In the genomic region with DNA sequence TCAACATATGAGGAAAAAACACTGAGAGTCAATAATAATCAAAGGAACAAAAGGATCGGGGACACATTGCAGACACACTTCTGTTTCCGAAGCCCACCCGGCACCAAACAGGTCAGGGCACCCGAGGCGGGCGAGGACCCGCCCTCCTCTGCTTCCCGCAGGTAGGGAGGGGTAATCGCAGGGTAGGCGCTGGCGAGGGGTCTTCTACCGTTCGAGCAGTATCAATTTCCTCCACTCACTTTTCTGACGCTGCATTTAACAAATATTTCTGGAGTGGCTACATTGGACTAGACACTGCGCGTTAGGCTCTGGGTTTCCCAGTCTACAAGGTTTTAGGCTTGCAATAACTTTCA, we compare ENCODE assay signal across 8 cellular contexts. TPM values are rescaled to one million over a fixed set of nuclear protein-coding genes. Genes with fewer than 3 reads are reported as not detected.
DNase-seq lines count a peak whose midpoint lies in the region; ATAC-seq and TF ChIP-seq lines count a peak whose summit lies in the region.

No MANE protein-coding gene starts in this region.

- peak overlapping the region; percentile 96 for H3K27ac ChIP-seq in GM23248
- peak overlapping the region; percentile 89 for H3K27ac ChIP-seq in SJSA1
- H3K27ac ChIP-seq in fibroblast of lung (ENCODE audit: insufficient read depth, low read length): peak overlapping the region; percentile 98

- peak overlapping the region; percentile 95 for H3K9ac ChIP-seq in GM23248
- H3K9ac ChIP-seq in fibroblast of lung (ENCODE audit: insufficient read depth, low read length): peak overlapping the region; percentile 91

- no peak for ATAC-seq in HG03175 (IDR thresholded peaks at IDR 0.05; ENCODE audit: unreplicated experiment)

- H3K9me3 ChIP-seq in GM23248 (ENCODE audit: low read depth) (no peaks in the 10 kb centered on the region), SJSA1 (replicated peaks) (no peaks in the 10 kb centered on the region), fibroblast of lung (ENCODE audit: control insufficient read depth, insufficient read depth, low read depth, low read length) (no peaks in the 10 kb centered on the region)

- peaks cover 62% of the 10 kb centered on the region for H3K79me2 ChIP-seq in GM23248 (ENCODE audit: insufficient read depth)
- H3K79me2 ChIP-seq in fibroblast of lung (ENCODE audit: control insufficient read depth, insufficient read depth, low read length): peaks cover 61% of the 10 kb centered on the region

- H3K9me2 ChIP-seq in GM23248 (ENCODE audit: insufficient read depth): no peaks in the 10 kb centered on the region

- H4K20me1 ChIP-seq in GM23248 (ENCODE audit: insufficient read depth): peaks cover 27% of the 10 kb centered on the region
- peaks cover 8% of the 10 kb centered on the region for H4K20me1 ChIP-seq in fibroblast of lung (ENCODE audit: control insufficient read depth, extremely low read depth, insufficient read depth, low read length)

- H2AFZ ChIP-seq in GM23248 (peak overlapping the region; percentile 71; the same call in 1 of the 2 replicates), fibroblast of lung (ENCODE audit: low read length) (no peak overlapping the region)

- in situ Hi-C loops in GM23248 (cut with MboI): no loop called here

- 0 out of 2 replicates have a peak, but pooled peaks cover 22% of the 10 kb centered on the region for H3F3A ChIP-seq in GM23248 (ENCODE audit: insufficient read depth)

- 1 to 4% methylated on average over 16 of the region's 16 CpGs for WGBS in GM23248 (ENCODE audit: low coverage in 1 of 2, low lambda C conversion rate in 2 of 2, missing lambda C conversion rate in 2 of 2), 2 experiments

- H3K4me3 ChIP-seq in GM23248 (peak overlapping the region; percentile 87), SJSA1 (peak overlapping the region; percentile 86), fibroblast of lung (replicated peaks in 1 of 4; ENCODE audit: control extremely low read depth in 1 of 4, insufficient read depth in 1 of 4, low read depth in 3 of 4, low read length in 4 of 4) (peak overlapping the region; percentile 71 to 88 (median 84)), retinal pigment epithelial cell (ENCODE audit: low read length) (peak overlapping the region; percentile 83)

- no peak for DNase-seq in GM23248
- DNase-seq in SJSA1 (ENCODE audit: low read depth in 1 of 2, low spot score in 2 of 2): no peak
- no peak for DNase-seq in fibroblast of lung (ENCODE audit: low read depth in 2 of 2)
- DNase-seq in retinal pigment epithelial cell (ENCODE audit: low read depth): no peak
- no peak for DNase-seq in NCI-H524 treated with DMSO at 0.1 percent for 48 hours (lab: John Stamatoyannopoulos, UW)
- no peak for DNase-seq in NCI-H2196 treated with DMSO at 0.1 percent for 48 hours (lab: John Stamatoyannopoulos, UW; ENCODE audit: unreplicated experiment)
- DNase-seq in HPDE6-E6E7 (ENCODE audit: extremely low spot score): no peak

- peaks cover 12% of the 10 kb centered on the region for H3K36me3 ChIP-seq in GM23248 (ENCODE audit: low read depth)
- peaks cover 26% of the 10 kb centered on the region for H3K36me3 ChIP-seq in SJSA1
- H3K36me3 ChIP-seq in fibroblast of lung (ENCODE audit: control insufficient read depth, insufficient read depth, low read length): no peaks in the 10 kb centered on the region

- H3K4me2 ChIP-seq in GM23248 (ENCODE audit: unreplicated experiment): peak overlapping the region; percentile 88
- peak overlapping the region; percentile 91 for H3K4me2 ChIP-seq in fibroblast of lung (ENCODE audit: extremely low read depth, insufficient read depth, low read length)

- no peak for TF ChIP-seq CTCF in fibroblast of lung (conservative IDR thresholded peaks at IDR 0.05 in 1 of 2, IDR thresholded peaks at IDR 0.05 in 1 of 2; ENCODE audit: low read depth in 1 of 2, low read length in 2 of 2)
- TF ChIP-seq CTCF in retinal pigment epithelial cell (conservative IDR thresholded peaks at IDR 0.05; ENCODE audit: low read depth, low read length): no peak

- no peaks in the 10 kb centered on the region for H3K27me3 ChIP-seq in GM23248 (replicated peaks; ENCODE audit: insufficient read depth)
- no peaks in the 10 kb centered on the region for H3K27me3 ChIP-seq in SJSA1 (replicated peaks)
- H3K27me3 ChIP-seq in fibroblast of lung (ENCODE audit: control insufficient read depth, insufficient read depth, low read length): no peaks in the 10 kb centered on the region

- H3K4me1 ChIP-seq in GM23248 (ENCODE audit: insufficient read depth) (peaks cover 35% of the 10 kb centered on the region), SJSA1 (replicated peaks) (peaks cover 29% of the 10 kb centered on the region), fibroblast of lung (ENCODE audit: control insufficient read depth, extremely low read depth, insufficient read depth, low read length) (peaks cover 6% of the 10 kb centered on the region)

RNA-seq across cellular contexts. Expression of a gene that starts 1.3 kb away (rescaled TPM):
- total RNA-seq in GM23248 (2014; rRNA removed; shearing (Covaris generic)): 223 and 251 TPM in 2 replicates
- polyA plus RNA-seq in GM23248 (2016; fragmentation: Nextera tagmentation; extraction: Ambion mirVana) (952 and 958 TPM in 2 replicates), fibroblast of lung (700 and 925 TPM in 2 replicates)
- total RNA-seq in SJSA1 (2014; rRNA removed; shearing (Covaris generic)): 246 and 303 TPM in 2 replicates
- 212 and 355 TPM in 2 replicates for total RNA-seq in fibroblast of lung
- 714 and 749 TPM in 2 replicates for polyA plus RNA-seq in fibroblast of lung (2012)
- 41.4 and 57.1 TPM in 2 replicates for polyA minus RNA-seq in fibroblast of lung (ENCODE audit: low replicate concordance)

RNA-seq across cellular contexts. Expression of a gene that starts 47.1 kb away (rescaled TPM):
- not detected in 2 replicates for total RNA-seq in GM23248 (2014; rRNA removed; shearing (Covaris generic))
- polyA plus RNA-seq in GM23248 (2016; fragmentation: Nextera tagmentation; extraction: Ambion mirVana): 0.09 TPM in 1 of 2 replicates, not detected in the other
- total RNA-seq in SJSA1 (2014; rRNA removed; shearing (Covaris generic)): not detected in 2 replicates
- total RNA-seq in fibroblast of lung: under 0.01 TPM in 1 of 2 replicates, not detected in the other
- not detected in 2 replicates for polyA plus RNA-seq in fibroblast of lung
- polyA plus RNA-seq in fibroblast of lung (2012): 0.24 TPM in 1 of 2 replicates, not detected in the other
- not detected in 2 replicates for polyA minus RNA-seq in fibroblast of lung (ENCODE audit: low replicate concordance)
